Comparison of ENCODE assay signal across 8 cellular contexts in the genomic region with DNA sequence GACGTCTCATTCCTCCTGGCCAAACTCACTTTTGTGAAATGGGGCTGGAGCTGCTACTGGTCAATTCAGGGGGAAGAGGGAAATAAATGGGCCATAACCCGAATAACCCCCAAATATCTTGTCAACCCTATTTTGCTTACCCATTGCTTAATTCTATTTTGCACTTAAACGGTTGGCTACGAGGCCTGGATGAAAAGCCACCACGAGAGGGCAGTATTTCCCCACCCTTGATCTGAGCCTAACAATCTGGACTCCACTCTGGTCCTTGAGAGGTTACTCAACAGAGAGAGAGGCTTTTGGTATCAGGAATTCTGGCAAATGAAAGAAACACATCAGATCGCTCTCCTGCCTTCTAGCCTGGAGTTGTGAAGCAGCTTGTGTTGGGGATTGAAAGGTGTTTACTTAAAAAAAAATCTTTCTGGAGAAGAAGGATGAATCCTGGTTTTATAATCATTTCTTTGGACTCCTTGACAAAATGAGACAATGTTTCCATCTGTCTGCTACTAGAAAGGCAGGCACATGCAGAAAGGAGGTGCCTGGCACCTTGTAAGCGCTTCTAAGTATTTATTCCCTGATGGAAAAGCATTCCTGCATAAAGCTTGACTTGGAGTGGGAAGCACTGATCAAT. TPM values are rescaled to one million over a fixed set of nuclear protein-coding genes. Genes with fewer than 3 reads are reported as not detected.
DNase-seq lines count a peak whose midpoint lies in the region; ATAC-seq and TF ChIP-seq lines count a peak whose summit lies in the region.

No MANE protein-coding gene starts in this region.

- no peaks in the 10 kb centered on the region for H3K9me3 ChIP-seq in WERI-Rb-1 (ENCODE audit: severe bottlenecking)
- no peaks in the 10 kb centered on the region for H3K9me3 ChIP-seq in breast epithelium

- H3K27ac ChIP-seq in WERI-Rb-1 (no peak overlapping the region), breast epithelium (no peak overlapping the region)

- intact Hi-C loops in breast epithelium (cut with DNase I; ENCODE audit: low total_unique reads) = no loop called here

- H3K36me3 ChIP-seq in WERI-Rb-1 = no peaks in the 10 kb centered on the region
- no peaks in the 10 kb centered on the region for H3K36me3 ChIP-seq in breast epithelium

- H3K4me3 ChIP-seq in WERI-Rb-1 (ENCODE audit: low read depth, low read length) (no peak overlapping the region), breast epithelium (no peak overlapping the region)

- ATAC-seq in GM19351 (IDR thresholded peaks at IDR 0.05; ENCODE audit: unreplicated experiment) (peak; percentile 82), GM21723 (IDR thresholded peaks at IDR 0.05; ENCODE audit: unreplicated experiment) (no peak)

- H3K27me3 ChIP-seq in WERI-Rb-1 (ENCODE audit: insufficient read depth, low read depth, severe bottlenecking) (no peaks in the 10 kb centered on the region), breast epithelium (peaks cover 0 to 2% of the 10 kb centered on the region in 2 donors)

- DNase-seq in AG08395 (ENCODE audit: low spot score) (peak; percentile 91), NCI-H2171 treated with DMSO at 0.1 percent for 48 hours (lab: John Stamatoyannopoulos, UW) (peak; percentile 89), WERI-Rb-1 (peak; percentile 68), breast epithelium (ENCODE audit: low spot score in 2 of 2) (peak; percentile 58 to 67), iris pigment epithelial cell (ENCODE audit: low read depth) (peak; percentile 76)
- DNase-seq in stimulated activated CD4-positive, alpha-beta T cell treated with anti-CD3 and anti-CD28 coated beads, Interleukin-1b, Interleukin-23, amount 100 ng/mL, for 4 hours (ENCODE audit: low read depth in 2 of 2) = peak; percentile 44 to 56

- peak; percentile 79 for TF ChIP-seq CTCF in WERI-Rb-1 (IDR thresholded peaks at IDR 0.05; ENCODE audit: low read depth, low read length)
- TF ChIP-seq CTCF in breast epithelium (IDR thresholded peaks at IDR 0.05) = peak; percentile 55 to 81 (median 71)

- no peak for TF ChIP-seq POLR2A in breast epithelium (IDR thresholded peaks at IDR 0.05)

- H3K4me1 ChIP-seq in breast epithelium = no peaks in the 10 kb centered on the region

RNA-seq across cellular contexts. Expression of gene FBXO21, which starts 22.4 kb away (rescaled TPM):
- total RNA-seq in breast epithelium = 10 to 100 TPM; 64.0 to 99.0 (median 65.3) TPM
